8 cellular contexts compared by ENCODE assay signal in genomic region chr3:194488007-194488742, GRCh38. TPM values are rescaled to one million over a fixed set of nuclear protein-coding genes. Genes with fewer than 3 reads are reported as not detected.
DNase-seq lines count a peak whose midpoint lies in the region; ATAC-seq, FAIRE-seq and TF ChIP-seq lines count a peak whose summit lies in the region.

No MANE protein-coding gene starts in this region.

- H3K4me3 ChIP-seq in HEK293 (ENCODE audit: low read depth, low read length) (no peak overlapping the region), skeletal muscle satellite cell (ENCODE audit: low read length) (peak overlapping the region; percentile 99), kidney (ENCODE audit: low read length in 2 of 2) (peak overlapping the region in 1 of 2 donors; percentile 94)

- no peak overlapping the region for H3K27ac ChIP-seq in HEK293 (ENCODE audit: extremely low read depth, low read depth, low read length)
- H3K27ac ChIP-seq in kidney (ENCODE audit: low read depth in 2 of 2, low read length in 2 of 2), result peak overlapping the region in 1 of 2 donors; percentile 65

- H3K9me3 ChIP-seq in HEK293 (ENCODE audit: control insufficient read depth, insufficient read depth, low read depth, low read length) (no peaks in the 10 kb centered on the region), skeletal muscle satellite cell (replicated peaks; ENCODE audit: low read length) (no peaks in the 10 kb centered on the region), kidney (ENCODE audit: control insufficient read depth in 1 of 2, low read length in 2 of 2) (no peaks in the 10 kb centered on the region)

- peaks cover 0 to 14% of the 10 kb centered on the region in 2 experiments; a peak in 1 of 3 replicates for H3K36me3 ChIP-seq in HEK293 (ENCODE audit: control insufficient read depth in 2 of 2, insufficient read depth in 1 of 2, low read length in 2 of 2)
- H3K36me3 ChIP-seq in skeletal muscle satellite cell (ENCODE audit: insufficient read depth, low read length), result peaks cover 8% of the 10 kb centered on the region
- H3K36me3 ChIP-seq in kidney (ENCODE audit: control insufficient read depth in 1 of 2, insufficient read depth in 2 of 2, low read length in 2 of 2), result no peaks in the 10 kb centered on the region

- H3K4me1 ChIP-seq in HEK293 (ENCODE audit: control insufficient read depth, insufficient read depth, low read length) (no peaks in the 10 kb centered on the region), skeletal muscle satellite cell (ENCODE audit: control insufficient read depth, insufficient read depth, low read length) (peaks cover 43% of the 10 kb centered on the region), kidney (ENCODE audit: control insufficient read depth in 1 of 2, insufficient read depth in 1 of 2, low read depth in 1 of 2, low read length in 2 of 2) (peaks cover 2 to 4% of the 10 kb centered on the region in 2 donors)

- DNase-seq in SKM-1 (lab: John Stamatoyannopoulos, UW; ENCODE audit: unreplicated experiment) (peak; percentile 68), fibroblast of gingiva (ENCODE audit: low read depth) (peak; percentile 12), kidney (no peak), NCI-H2227 (lab: John Stamatoyannopoulos, UW; ENCODE audit: unreplicated experiment) (no peak)
- DNase-seq in stimulated activated CD4-positive, alpha-beta T cell treated with anti-CD3 and anti-CD28 coated beads, Interleukin-2, amount 100 ng/mL, for 48 hours, result no peak

- no peak for FAIRE-seq in kidney (lab: Jason Lieb, UNC)

- ATAC-seq in HG02840 (IDR thresholded peaks at IDR 0.05; ENCODE audit: low FRiP score, unreplicated experiment), result no peak

- H3K27me3 ChIP-seq in skeletal muscle satellite cell (ENCODE audit: control insufficient read depth, insufficient read depth, low read length), result no peaks in the 10 kb centered on the region

- TF ChIP-seq CTCF in HEK293 (tag by site-specific recombination; IDR thresholded peaks at IDR 0.05) (no peak), kidney (IDR thresholded peaks at IDR 0.05; ENCODE audit: borderline replicate concordance, extremely low read depth, insufficient read depth) (no peak)

- peak overlapping the region; percentile 83 for H3K4me2 ChIP-seq in skeletal muscle satellite cell (ENCODE audit: low read length)

- intact Hi-C loops in kidney (cut with DNase I), result no loop called here

- H3K9ac ChIP-seq in skeletal muscle satellite cell (ENCODE audit: low read depth, low read length), result peak overlapping the region; percentile 0
- H3K9ac ChIP-seq in kidney (ENCODE audit: low read length in 2 of 2), result no peak overlapping the region

- CTCF ChIA-PET in HEK293 (lab: Yijun Ruan, JAX), result interaction anchor here (0.6 kb wide), 1 partner anchor 16 kb away, joined by 3 read pairs; no protein-coding TSS in a partner anchor

- POLR2A ChIA-PET in HEK293 (lab: Yijun Ruan, JAX), result no interaction called here

TF ChIP-seq in HEK293, 187 proteins besides CTCF, POLR2A, EP300 and RAD21:
- no peak for TF ChIP-seq ZNF510 (tag by site-specific recombination; IDR thresholded peaks at IDR 0.05; ENCODE audit: insufficient replicate concordance)
- no peak for TF ChIP-seq ZNF155 (tag by site-specific recombination; IDR thresholded peaks at IDR 0.05)
- no peak for TF ChIP-seq GLIS2 (tag by site-specific recombination; IDR thresholded peaks at IDR 0.05)
- no peak for TF ChIP-seq ZNF501 (tag by site-specific recombination; IDR thresholded peaks at IDR 0.05)
- TF ChIP-seq, protein P1, sequence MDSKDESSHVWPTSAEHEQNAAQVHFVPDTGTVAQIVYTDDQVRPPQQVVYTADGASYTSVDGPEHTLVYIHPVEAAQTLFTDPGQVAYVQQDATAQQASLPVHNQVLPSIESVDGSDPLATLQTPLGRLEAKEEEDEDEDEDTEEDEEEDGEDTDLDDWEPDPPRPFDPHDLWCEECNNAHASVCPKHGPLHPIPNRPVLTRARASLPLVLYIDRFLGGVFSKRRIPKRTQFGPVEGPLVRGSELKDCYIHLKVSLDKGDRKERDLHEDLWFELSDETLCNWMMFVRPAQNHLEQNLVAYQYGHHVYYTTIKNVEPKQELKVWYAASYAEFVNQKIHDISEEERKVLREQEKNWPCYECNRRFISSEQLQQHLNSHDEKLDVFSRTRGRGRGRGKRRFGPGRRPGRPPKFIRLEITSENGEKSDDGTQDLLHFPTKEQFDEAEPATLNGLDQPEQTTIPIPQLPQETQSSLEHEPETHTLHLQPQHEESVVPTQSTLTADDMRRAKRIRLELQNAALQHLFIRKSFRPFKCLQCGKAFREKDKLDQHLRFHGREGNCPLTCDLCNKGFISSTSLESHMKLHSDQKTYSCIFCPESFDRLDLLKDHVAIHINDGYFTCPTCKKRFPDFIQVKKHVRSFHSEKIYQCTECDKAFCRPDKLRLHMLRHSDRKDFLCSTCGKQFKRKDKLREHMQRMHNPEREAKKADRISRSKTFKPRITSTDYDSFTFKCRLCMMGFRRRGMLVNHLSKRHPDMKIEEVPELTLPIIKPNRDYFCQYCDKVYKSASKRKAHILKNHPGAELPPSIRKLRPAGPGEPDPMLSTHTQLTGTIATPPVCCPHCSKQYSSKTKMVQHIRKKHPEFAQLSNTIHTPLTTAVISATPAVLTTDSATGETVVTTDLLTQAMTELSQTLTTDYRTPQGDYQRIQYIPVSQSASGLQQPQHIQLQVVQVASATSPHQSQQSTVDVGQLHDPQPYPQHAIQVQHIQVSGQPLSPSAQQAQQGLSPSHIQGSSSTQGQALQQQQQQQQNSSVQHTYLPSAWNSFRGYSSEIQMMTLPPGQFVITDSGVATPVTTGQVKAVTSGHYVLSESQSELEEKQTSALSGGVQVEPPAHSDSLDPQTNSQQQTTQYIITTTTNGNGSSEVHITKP (tag by site-specific recombination; IDR thresholded peaks at IDR 0.05), result no peak
- TF ChIP-seq, protein P2, sequence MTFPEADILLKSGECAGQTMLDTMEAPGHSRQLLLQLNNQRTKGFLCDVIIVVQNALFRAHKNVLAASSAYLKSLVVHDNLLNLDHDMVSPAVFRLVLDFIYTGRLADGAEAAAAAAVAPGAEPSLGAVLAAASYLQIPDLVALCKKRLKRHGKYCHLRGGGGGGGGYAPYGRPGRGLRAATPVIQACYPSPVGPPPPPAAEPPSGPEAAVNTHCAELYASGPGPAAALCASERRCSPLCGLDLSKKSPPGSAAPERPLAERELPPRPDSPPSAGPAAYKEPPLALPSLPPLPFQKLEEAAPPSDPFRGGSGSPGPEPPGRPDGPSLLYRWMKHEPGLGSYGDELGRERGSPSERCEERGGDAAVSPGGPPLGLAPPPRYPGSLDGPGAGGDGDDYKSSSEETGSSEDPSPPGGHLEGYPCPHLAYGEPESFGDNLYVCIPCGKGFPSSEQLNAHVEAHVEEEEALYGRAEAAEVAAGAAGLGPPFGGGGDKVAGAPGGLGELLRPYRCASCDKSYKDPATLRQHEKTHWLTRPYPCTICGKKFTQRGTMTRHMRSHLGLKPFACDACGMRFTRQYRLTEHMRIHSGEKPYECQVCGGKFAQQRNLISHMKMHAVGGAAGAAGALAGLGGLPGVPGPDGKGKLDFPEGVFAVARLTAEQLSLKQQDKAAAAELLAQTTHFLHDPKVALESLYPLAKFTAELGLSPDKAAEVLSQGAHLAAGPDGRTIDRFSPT (tag by site-specific recombination; IDR thresholded peaks at IDR 0.05), result peak; percentile 27; the same call in 1 of the 2 replicates
- TF ChIP-seq ZNF335 (tag by site-specific recombination; conservative IDR thresholded peaks at IDR 0.05), result 0 out of 2 replicates have a peak, but pooled peaks have one; percentile 41
- TF ChIP-seq ZNF596 (tag by site-specific recombination; IDR thresholded peaks at IDR 0.05), result no peak
- TF ChIP-seq SALL2 (tag by site-specific recombination; IDR thresholded peaks at IDR 0.05; ENCODE audit: borderline replicate concordance), result no peak

RNA-seq across cellular contexts. Expression of gene ATP13A3, which starts 1.4 kb away (rescaled TPM):
- 237 and 312 TPM in 2 replicates for total RNA-seq in skeletal muscle satellite cell (2012; rRNA removed)
- total RNA-seq in kidney, result 103 TPM
- polyA plus RNA-seq in kidney (ENCODE audit: insufficient read depth, low read depth, low replicate concordance), result 15.3 TPM

Comparison
In these comparisons a context has a peak if more than half of its experiments do, and no peak if none do; other contexts are left out.
1. DNase-seq: peak in SKM-1 (single experiment) and fibroblast of gingiva (single experiment); none in kidney (single experiment), NCI-H2227 (single experiment) and stimulated activated CD4-positive, alpha-beta T cell treated with anti-CD3 and anti-CD28 coated beads, Interleukin-2, amount 100 ng/mL, for 48 hours (0 of 2).